Comparison of ENCODE assay signal across 14 cellular contexts in genomic region chr4:112085156-112086035, GRCh38. TPM values are rescaled to one million over a fixed set of nuclear protein-coding genes. Genes with fewer than 3 reads are reported as not detected.
A peak's percentile ranks its signal among the peaks of the same experiment; 100 is the strongest.
DNase-seq lines count a peak whose midpoint lies in the region; ATAC-seq and TF ChIP-seq lines count a peak whose summit lies in the region.
"Had no signal": no experiment of that assay in that cellular context is flagged by ENCODE, and none has a peak within 500 bp of the region (broad histone marks: within the 10 kb centered on the region; RNA-seq: fewer than 3 reads in every experiment).

No MANE protein-coding gene starts in this region.

- peak; percentile 67 to 71 for DNase-seq in HL-60 (ENCODE audit: low read depth in 1 of 2, low spot score in 1 of 2)
- DNase-seq in SIG-M5 treated with dmso at 0.1 percent for 504 hours (lab: John Stamatoyannopoulos, UW; ENCODE audit: unreplicated experiment) = peak; percentile 91
- peak; percentile 32 for DNase-seq in medulla oblongata (ENCODE audit: extremely low spot score)
- no peak for DNase-seq in activated gamma-delta T cell treated with Interleukin-2 at 50 U/mL for 16 hours
- DNase-seq in SW 1271 (lab: John Stamatoyannopoulos, UW) = no peak
- no peak for DNase-seq in osteoblast (ENCODE audit: insufficient read length, low spot score, missing footprints)
- DNase-seq: DMS79, left colon, NCI-H524 treated with DMSO at 0.1 percent for 48 hours, SHP77 treated with DMSO at 0.1 percent for 48 hours, stomach had no signal

- H3K4me2 ChIP-seq in osteoblast (ENCODE audit: insufficient read depth, low read length) = no peak overlapping the region

- H4K20me1 ChIP-seq in osteoblast (ENCODE audit: insufficient read depth, low read length) = no peaks in the 10 kb centered on the region

- ATAC-seq in GM18868 (IDR thresholded peaks at IDR 0.05; ENCODE audit: unreplicated experiment) (peak; percentile 67), GM21515 (IDR thresholded peaks at IDR 0.05; ENCODE audit: unreplicated experiment) (no peak)
- ATAC-seq: left colon had no signal

- H3K27ac ChIP-seq in HL-60 (replicated peaks) (peak overlapping the region; percentile 31), osteoblast (ENCODE audit: low read depth, low read length) (no peak overlapping the region)
- H3K27ac ChIP-seq: cardiac muscle cell, stomach had no signal

- TF ChIP-seq CTCF in HL-60 (IDR thresholded peaks at IDR 0.05; ENCODE audit: insufficient read depth, low read length) (no peak), osteoblast (IDR thresholded peaks at IDR 0.05; ENCODE audit: extremely low read depth, low read depth, low read length) (no peak)

- H3K79me2 ChIP-seq in osteoblast (ENCODE audit: insufficient read depth, low read length) = no peaks in the 10 kb centered on the region

- H3K4me3 ChIP-seq in HL-60 (replicated peaks; ENCODE audit: insufficient read depth, low read length) = 0 out of 2 replicates have a peak overlapping the region, but pooled peaks have one; percentile 10
- no peak overlapping the region for H3K4me3 ChIP-seq in osteoblast (ENCODE audit: insufficient read depth, low read length)
- H3K4me3 ChIP-seq: cardiac muscle cell, stomach had no signal

- H2AFZ ChIP-seq in osteoblast (ENCODE audit: low read length) = no peak overlapping the region

- H3K27me3 ChIP-seq in HL-60 (ENCODE audit: insufficient read depth, poor library complexity, severe bottlenecking) = no peaks in the 10 kb centered on the region
- H3K27me3 ChIP-seq in osteoblast (ENCODE audit: insufficient read depth, low read length) = no peaks in the 10 kb centered on the region
- H3K27me3 ChIP-seq: cardiac muscle cell, stomach had no signal

- no peaks in the 10 kb centered on the region for H3K9me3 ChIP-seq in osteoblast (ENCODE audit: low read depth, low read length)
- H3K9me3 ChIP-seq: stomach had no signal

- H3K36me3 ChIP-seq in osteoblast (ENCODE audit: insufficient read depth, low read length) = no peaks in the 10 kb centered on the region
- H3K36me3 ChIP-seq: cardiac muscle cell, stomach had no signal

- H3K4me1 ChIP-seq in osteoblast (ENCODE audit: insufficient read depth, low read length) = peaks cover 4% of the 10 kb centered on the region

RNA-seq across cellular contexts. Expression of gene FAM241A, which starts 59.9 kb away (rescaled TPM):
- 2.1 and 2.2 TPM in 2 replicates for total RNA-seq in osteoblast

Comparison
In these comparisons a context has a peak if more than half of its experiments do, and no peak if none do; other contexts are left out.
1. DNase-seq: peak in HL-60 (2 of 2), SIG-M5 treated with dmso at 0.1 percent for 504 hours (single experiment) and medulla oblongata (single experiment); none in activated gamma-delta T cell treated with Interleukin-2 at 50 U/mL for 16 hours (single experiment), SW 1271 (0 of 2) and osteoblast (single experiment).